Comparison of ENCODE assay signal across 34 cellular contexts in the genomic region with DNA sequence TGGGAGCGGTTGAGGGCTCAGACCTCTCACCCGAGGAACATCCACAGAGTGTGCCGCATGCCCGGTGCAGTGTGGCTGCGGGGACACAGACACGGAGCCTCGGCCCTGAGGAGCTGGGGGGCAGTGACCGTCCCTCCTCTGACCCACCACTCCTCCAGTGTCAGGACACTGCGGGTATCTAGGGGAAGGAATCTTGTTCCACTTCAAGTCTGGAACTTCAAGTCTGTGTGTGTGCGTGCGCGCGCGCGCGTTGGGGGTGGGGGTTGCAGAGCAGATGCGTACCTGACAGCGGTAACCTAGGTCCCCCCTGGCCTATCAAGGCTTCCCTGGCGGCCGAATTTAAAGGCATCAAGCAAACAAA. TPM values are rescaled to one million over a fixed set of nuclear protein-coding genes. Genes with fewer than 3 reads are reported as not detected.
"Had no signal": no experiment of that assay in that cellular context is flagged by ENCODE, and none has a peak within 500 bp of the region (broad histone marks: within the 10 kb centered on the region; RNA-seq: fewer than 3 reads in every experiment).

No MANE protein-coding gene starts in this region.

- H3K9me3 Mint-ChIP-seq: activated CD4-positive, alpha-beta memory T cell treated with anti-CD3 and anti-CD28 coated beads, Interleukin-2, amount 10 ng/mL, durations not matched to agents 7 days and 5 days; activated T-cell treated with anti-CD3 and anti-CD28 coated beads, Interleukin-2, amount 50 U/mL, for 72 hours; brain; dendritic cell treated with granulocyte-macrophage colony-stimulating factor and Interleukin-4, amounts not matched to agents 40 ng/mL and 50 ng/mL, for 4 days; memory B cell; naive thymus-derived CD8-positive, alpha-beta T cell; neural crest cell; stimulated activated naive CD8-positive, alpha-beta T cell treated with anti-CD3 and anti-CD28 coated beads, Interleukin-15, Interleukin-2, amounts not matched to agents 100 ng/mL and 50 ng/mL, for 24 hours; T-helper 1 cell treated with Interleukin-12 subunit alpha and Interleukin-12 subunit beta and Interleukin-4 antibody, amounts not matched to agents 30 μg/mL and 1 μg/mL, for 36 hours had no signal

- H3K4me3 Mint-ChIP-seq: activated CD4-positive, alpha-beta memory T cell treated with anti-CD3 and anti-CD28 coated beads, Interleukin-2, amount 10 ng/mL, durations not matched to agents 7 days and 5 days; activated naive CD8-positive, alpha-beta T cell; activated T-cell treated with anti-CD3 and anti-CD28 coated beads, Interleukin-2, amount 50 U/mL, for 72 hours; brain; dendritic cell treated with granulocyte-macrophage colony-stimulating factor and Interleukin-4, amounts not matched to agents 40 ng/mL and 50 ng/mL, for 4 days; memory B cell; neural crest cell; stimulated activated naive CD8-positive, alpha-beta T cell treated with anti-CD3 and anti-CD28 coated beads, Interleukin-15, Interleukin-2, amounts not matched to agents 100 ng/mL and 50 ng/mL, for 24 hours; T-helper 1 cell treated with Interleukin-12 subunit alpha and Interleukin-12 subunit beta and Interleukin-4 antibody, amounts not matched to agents 30 μg/mL and 1 μg/mL, for 36 hours had no signal

- DNase-seq: activated CD4-positive, alpha-beta memory T cell treated with anti-CD3 and anti-CD28 coated beads, Interleukin-2, amount 10 ng/mL, durations not matched to agents 7 days and 5 days; activated CD4-positive, alpha-beta T cell treated with anti-CD3 and anti-CD28 coated beads for 48 hours; activated naive CD4-positive, alpha-beta T cell; activated T-cell treated with anti-CD3 and anti-CD28 coated beads, Interleukin-2, amount 50 U/mL, for 72 hours; effector CD4-positive, alpha-beta T cell; esophagus squamous epithelium; foreskin melanocyte; left cardiac atrium; naive thymus-derived CD8-positive, alpha-beta T cell; SK-N-SH; stimulated activated CD4-positive, alpha-beta T cell treated with anti-CD3 and anti-CD28 coated beads, Interleukin-12 subunit alpha, Interleukin-12 subunit beta, amount 100 ng/mL, for 4 hours; stimulated activated CD4-positive, alpha-beta T cell treated with anti-CD3 and anti-CD28 coated beads, Interleukin-4, amount 100 ng/mL, for 1 hour; SW 1271; T-helper 9 cell; WERI-Rb-1 had no signal

- H3K27me3 ChIP-seq: ascending aorta, cardiac muscle cell, esophagus squamous epithelium, hepatocyte, right lobe of liver, tibial nerve had no signal

- H3K36me3 Mint-ChIP-seq: activated naive CD8-positive, alpha-beta T cell; brain; memory B cell; naive thymus-derived CD8-positive, alpha-beta T cell had no signal

- H3K27ac ChIP-seq: ascending aorta, cardiac muscle cell, esophagus squamous epithelium, hepatocyte, tibial nerve, WERI-Rb-1 had no signal

- H3K9me3 ChIP-seq: ascending aorta, esophagus squamous epithelium, right lobe of liver, SK-N-SH, tibial nerve had no signal

- H3K9ac ChIP-seq: SK-N-SH had no signal

- H3K27me3 Mint-ChIP-seq: activated CD4-positive, alpha-beta memory T cell treated with anti-CD3 and anti-CD28 coated beads, Interleukin-2, amount 10 ng/mL, durations not matched to agents 7 days and 5 days; activated naive CD8-positive, alpha-beta T cell; dendritic cell treated with granulocyte-macrophage colony-stimulating factor and Interleukin-4, amounts not matched to agents 40 ng/mL and 50 ng/mL, for 4 days; progenitor cell of endocrine pancreas; stimulated activated naive CD8-positive, alpha-beta T cell treated with anti-CD3 and anti-CD28 coated beads, Interleukin-15, Interleukin-2, amounts not matched to agents 100 ng/mL and 50 ng/mL, for 24 hours had no signal

- H2AFZ ChIP-seq: hepatocyte had no signal

- ATAC-seq: activated CD4-positive, CD25-positive, alpha-beta regulatory T cell treated with anti-CD3 and anti-CD28 coated beads, Interleukin-2, amount 50 U/mL, for 24 hours; activated T-cell treated with anti-CD3 and anti-CD28 coated beads, Interleukin-2, amount 50 U/mL, for 72 hours; left cardiac atrium; naive thymus-derived CD8-positive, alpha-beta T cell; right lobe of liver had no signal

- H3K4me2 ChIP-seq: hepatocyte, SK-N-SH had no signal

- H3K36me3 ChIP-seq: ascending aorta, cardiac muscle cell, tibial nerve, WERI-Rb-1 had no signal

- H3K27ac Mint-ChIP-seq: activated CD4-positive, alpha-beta memory T cell treated with anti-CD3 and anti-CD28 coated beads, Interleukin-2, amount 10 ng/mL, durations not matched to agents 7 days and 5 days; activated naive CD8-positive, alpha-beta T cell; activated T-cell treated with anti-CD3 and anti-CD28 coated beads, Interleukin-2, amount 50 U/mL, for 72 hours; brain; dendritic cell treated with granulocyte-macrophage colony-stimulating factor and Interleukin-4, amounts not matched to agents 40 ng/mL and 50 ng/mL, for 4 days; memory B cell; progenitor cell of endocrine pancreas; stimulated activated naive CD8-positive, alpha-beta T cell treated with anti-CD3 and anti-CD28 coated beads, Interleukin-15, Interleukin-2, amounts not matched to agents 100 ng/mL and 50 ng/mL, for 24 hours; T-helper 1 cell treated with Interleukin-12 subunit alpha and Interleukin-12 subunit beta and Interleukin-4 antibody, amounts not matched to agents 30 μg/mL and 1 μg/mL, for 36 hours had no signal

- H3K4me1 Mint-ChIP-seq: memory B cell, neural crest cell had no signal

- H3K4me3 ChIP-seq: ascending aorta, cardiac muscle cell, esophagus squamous epithelium, hepatocyte, right lobe of liver, tibial nerve had no signal

RNA-seq across cellular contexts. Expression of a gene that starts 17.3 kb away (rescaled TPM):
- total RNA-seq: activated T-cell treated with anti-CD3 and anti-CD28 coated beads, Interleukin-2, amount 50 U/mL, for 72 hours; ascending aorta; naive thymus-derived CD8-positive, alpha-beta T cell had no signal
- polyA plus RNA-seq: cardiac muscle cell; naive thymus-derived CD8-positive, alpha-beta T cell had no signal

RNA-seq across cellular contexts. Expression of a gene that starts 57.9 kb away (rescaled TPM):
- total RNA-seq: activated T-cell treated with anti-CD3 and anti-CD28 coated beads, Interleukin-2, amount 50 U/mL, for 72 hours; ascending aorta; cardiac muscle cell; esophagus squamous epithelium; left cardiac atrium; naive thymus-derived CD8-positive, alpha-beta T cell; neural crest cell; omental fat pad; progenitor cell of endocrine pancreas; right lobe of liver; skeletal muscle tissue; tibial nerve; urinary bladder had no signal
- polyA plus RNA-seq: cardiac muscle cell; keratinocyte; liver; naive thymus-derived CD8-positive, alpha-beta T cell; SK-N-SH; urinary bladder had no signal
